In the genomic region with DNA sequence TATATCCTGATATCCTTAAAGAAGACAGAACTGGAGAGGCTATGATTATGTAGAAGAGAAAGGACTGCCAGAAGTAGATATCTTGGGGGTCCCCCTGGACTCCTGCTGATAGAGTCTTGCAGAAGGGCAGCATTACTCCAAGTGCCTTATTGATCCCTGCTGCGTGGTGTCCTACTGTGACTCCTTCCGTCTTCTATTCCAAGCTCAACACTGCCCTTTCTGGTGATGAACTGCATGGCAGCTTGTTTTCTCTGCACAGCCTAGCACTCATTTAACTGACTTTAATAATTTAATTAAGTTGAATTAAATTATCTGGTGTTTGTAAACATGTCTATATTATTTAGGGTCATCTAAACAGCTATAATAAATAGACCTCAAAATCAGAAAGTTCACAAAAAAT, we compare ENCODE assay signal across 16 cellular contexts.
DNase-seq lines count a peak whose midpoint lies in the region; ATAC-seq, FAIRE-seq and TF ChIP-seq lines count a peak whose summit lies in the region.
"Had no signal": no experiment of that assay in that cellular context is flagged by ENCODE, and none has a peak within 500 bp of the region (broad histone marks: within the 10 kb centered on the region; RNA-seq: fewer than 3 reads in every experiment).

No MANE protein-coding gene starts in this region.

- DNase-seq in A549 (ENCODE audit: low read depth in 1 of 2, low spot score in 1 of 2) (peak in 1 of 2 experiments; percentile 13), RKO (ENCODE audit: low spot score) (peak; percentile 20), iPS DF 19.7 (ENCODE audit: low read depth, low spot score) (peak; percentile 20), NCI-H774 (lab: John Stamatoyannopoulos, UW) (no peak), putamen (ENCODE audit: low spot score) (no peak), natural killer cell (no peak), H54 (ENCODE audit: insufficient read length, low spot score) (no peak)
- DNase-seq: activated B cell treated with CpG ODN at 0.5 μM for 24 hours; activated T-cell treated with anti-CD3 and anti-CD28 coated beads, Interleukin-2, amount 50 U/mL, for 72 hours; SHP77 treated with DMSO at 0.1 percent for 48 hours; uterus had no signal

- H3K4me1 Mint-ChIP-seq in natural killer cell = no peaks in the 10 kb centered on the region
- H3K4me1 Mint-ChIP-seq: activated B cell treated with CpG ODN at 0.5 μM for 24 hours, B cell had no signal

- 15% methylated on average over 2 of the region's 2 CpGs for WGBS in A549 (ENCODE audit: missing lambda C conversion rate)

- no peaks in the 10 kb centered on the region for H3K9me3 ChIP-seq in A549
- H3K9me3 ChIP-seq: uterus had no signal

- POLR2A ChIA-PET in A549 (lab: Yijun Ruan, JAX) = no interaction called here

- no peaks in the 10 kb centered on the region for H3K36me3 Mint-ChIP-seq in natural killer cell
- H3K36me3 Mint-ChIP-seq: natural killer cell treated with Interleukin-12 subunit alpha and Interleukin-12 subunit beta and Interleukin-15 and Interleukin-18, amount 100 ng/mL, for 72 hours had no signal

- TF ChIP-seq EP300 in A549 (IDR thresholded peaks at IDR 0.05) = no peak

- no peak overlapping the region for H3K4me3 ChIP-seq in A549
- H3K4me3 ChIP-seq: K562, uterus had no signal

- ATAC-seq in A549 = peak in 1 of 2 experiments; percentile 68; a peak in 2 of 6 replicates
- peak; percentile 63 for ATAC-seq in GM21447 (IDR thresholded peaks at IDR 0.05; ENCODE audit: unreplicated experiment)
- ATAC-seq in natural killer cell = no peak
- ATAC-seq: activated T-cell treated with anti-CD3 and anti-CD28 coated beads, Interleukin-2, amount 50 U/mL, for 72 hours; K562; natural killer cell treated with Interleukin-12 subunit alpha and Interleukin-12 subunit beta and Interleukin-15 and Interleukin-18, amount 100 ng/mL, for 72 hours had no signal

- FAIRE-seq in A549 (lab: Jason Lieb, UNC) (no peak), H54 (lab: Jason Lieb, UNC) (no peak)
- FAIRE-seq: islet of Langerhans, K562 had no signal

- H3K27ac ChIP-seq in A549 = no peak overlapping the region
- H3K27ac ChIP-seq: uterus had no signal

- TF ChIP-seq POLR2A in A549 (IDR thresholded peaks at IDR 0.05; ENCODE audit: low read length) (no peak), H54 (IDR thresholded peaks at IDR 0.05; ENCODE audit: low read depth, low read length) (no peak)

- H3K4me1 ChIP-seq in A549 = no peaks in the 10 kb centered on the region
- H3K4me1 ChIP-seq: uterus had no signal

- no peak overlapping the region for H3K4me2 ChIP-seq in A549

- TF ChIP-seq CTCF in A549 (IDR thresholded peaks at IDR 0.05) = 0 out of 3 replicates have a peak, but pooled peaks have one; percentile 12
- no peak for TF ChIP-seq CTCF in natural killer cell (IDR thresholded peaks at IDR 0.05)

- no peak overlapping the region for H3K27ac Mint-ChIP-seq in natural killer cell
- H3K27ac Mint-ChIP-seq: activated B cell treated with CpG ODN at 0.5 μM for 24 hours; activated T-cell treated with anti-CD3 and anti-CD28 coated beads, Interleukin-2, amount 50 U/mL, for 72 hours; B cell; natural killer cell treated with Interleukin-12 subunit alpha and Interleukin-12 subunit beta and Interleukin-15 and Interleukin-18, amount 100 ng/mL, for 72 hours had no signal

- peak in 1 of 2 experiments; percentile 23; a peak in 1 of 5 replicates for TF ChIP-seq RAD21 in A549 (conservative IDR thresholded peaks at IDR 0.05 in 1 of 2, IDR thresholded peaks at IDR 0.05 in 1 of 2)

- no peaks in the 10 kb centered on the region for H3K27me3 Mint-ChIP-seq in natural killer cell (ENCODE audit: low read depth in 2 of 2)
- H3K27me3 Mint-ChIP-seq: activated B cell treated with CpG ODN at 0.5 μM for 24 hours; B cell; natural killer cell treated with Interleukin-12 subunit alpha and Interleukin-12 subunit beta and Interleukin-15 and Interleukin-18, amount 100 ng/mL, for 72 hours had no signal

- CTCF ChIA-PET in A549 (lab: Yijun Ruan, JAX) = no interaction called here

- intact Hi-C loops in natural killer cell (cut with micrococcal nuclease) = no loop called here

- no peak overlapping the region for H3K4me3 Mint-ChIP-seq in natural killer cell
- H3K4me3 Mint-ChIP-seq: activated B cell treated with CpG ODN at 0.5 μM for 24 hours; activated T-cell treated with anti-CD3 and anti-CD28 coated beads, Interleukin-2, amount 50 U/mL, for 72 hours; B cell; natural killer cell treated with Interleukin-12 subunit alpha and Interleukin-12 subunit beta and Interleukin-15 and Interleukin-18, amount 100 ng/mL, for 72 hours had no signal

- H3K9me3 Mint-ChIP-seq in natural killer cell = peaks cover 14 to 17% of the 10 kb centered on the region in 2 donors
- H3K9me3 Mint-ChIP-seq: activated B cell treated with CpG ODN at 0.5 μM for 24 hours; activated T-cell treated with anti-CD3 and anti-CD28 coated beads, Interleukin-2, amount 50 U/mL, for 72 hours had no signal

TF ChIP-seq in A549, 52 proteins besides CTCF, POLR2A, EP300 and RAD21:
- no peak for TF ChIP-seq HMGXB4 (CRISPR knock-in tag; IDR thresholded peaks at IDR 0.05; ENCODE audit: borderline replicate concordance)
TF ChIP-seq in A549: peak in this region for 0.

Comparison
In these comparisons a context has a peak if more than half of its experiments do, and no peak if none do; other contexts are left out.
1. DNase-seq: peak in RKO (single experiment) and iPS DF 19.7 (single experiment); none in NCI-H774 (single experiment), putamen (single experiment), natural killer cell (single experiment) and H54 (single experiment).